Comparison of ENCODE assay signal across 1 cellular context in the genomic region with DNA sequence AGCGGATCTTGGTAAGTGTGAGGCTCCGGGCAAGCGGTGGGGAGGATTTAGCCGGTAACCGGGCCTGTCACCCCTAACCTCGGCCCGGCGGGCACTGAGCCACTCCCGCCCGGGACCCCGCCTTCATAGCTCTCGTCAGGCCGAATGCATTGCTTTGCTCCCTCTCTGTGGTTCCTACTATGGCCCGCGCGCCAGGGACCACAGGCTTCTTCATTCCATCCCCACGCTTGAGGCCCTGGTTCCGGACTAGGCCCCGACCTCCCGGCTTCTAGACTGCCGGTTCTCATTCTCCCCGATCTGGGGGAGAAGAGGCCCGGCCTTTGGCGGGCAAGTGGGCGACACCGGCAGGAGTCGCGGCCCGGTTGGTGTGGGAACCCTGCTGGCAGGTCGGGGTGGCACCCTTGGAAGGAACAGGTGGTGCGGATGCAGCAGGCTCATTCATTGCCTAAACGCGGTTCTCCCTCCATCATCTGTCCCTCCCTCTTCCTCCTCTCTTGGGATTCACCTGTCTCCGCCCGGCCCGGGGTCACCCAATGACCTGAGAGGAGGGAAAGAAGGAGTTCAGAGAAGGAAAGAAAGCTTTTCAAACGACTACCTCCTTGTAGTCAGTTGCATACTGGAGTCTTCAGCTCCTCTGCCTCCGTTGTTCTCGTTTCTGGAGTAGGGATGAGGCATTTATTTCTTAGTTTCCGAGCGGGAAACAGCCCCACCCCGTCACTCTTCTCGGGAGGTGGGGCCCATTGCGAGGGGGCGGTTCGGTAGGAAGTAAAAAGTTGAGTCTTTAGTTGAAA.
TF ChIP-seq lines count a peak whose summit lies in the region.

A gene (minus strand): TSS at position 657 of the 791 bp plus-strand sequence. CDS start 6,679 bp downstream, outside the sequence.

TF ChIP-seq in SK-N-SH, 30 proteins besides CTCF, POLR2A, EP300 and RAD21 (continued from another document):
- TF ChIP-seq, protein P1, sequence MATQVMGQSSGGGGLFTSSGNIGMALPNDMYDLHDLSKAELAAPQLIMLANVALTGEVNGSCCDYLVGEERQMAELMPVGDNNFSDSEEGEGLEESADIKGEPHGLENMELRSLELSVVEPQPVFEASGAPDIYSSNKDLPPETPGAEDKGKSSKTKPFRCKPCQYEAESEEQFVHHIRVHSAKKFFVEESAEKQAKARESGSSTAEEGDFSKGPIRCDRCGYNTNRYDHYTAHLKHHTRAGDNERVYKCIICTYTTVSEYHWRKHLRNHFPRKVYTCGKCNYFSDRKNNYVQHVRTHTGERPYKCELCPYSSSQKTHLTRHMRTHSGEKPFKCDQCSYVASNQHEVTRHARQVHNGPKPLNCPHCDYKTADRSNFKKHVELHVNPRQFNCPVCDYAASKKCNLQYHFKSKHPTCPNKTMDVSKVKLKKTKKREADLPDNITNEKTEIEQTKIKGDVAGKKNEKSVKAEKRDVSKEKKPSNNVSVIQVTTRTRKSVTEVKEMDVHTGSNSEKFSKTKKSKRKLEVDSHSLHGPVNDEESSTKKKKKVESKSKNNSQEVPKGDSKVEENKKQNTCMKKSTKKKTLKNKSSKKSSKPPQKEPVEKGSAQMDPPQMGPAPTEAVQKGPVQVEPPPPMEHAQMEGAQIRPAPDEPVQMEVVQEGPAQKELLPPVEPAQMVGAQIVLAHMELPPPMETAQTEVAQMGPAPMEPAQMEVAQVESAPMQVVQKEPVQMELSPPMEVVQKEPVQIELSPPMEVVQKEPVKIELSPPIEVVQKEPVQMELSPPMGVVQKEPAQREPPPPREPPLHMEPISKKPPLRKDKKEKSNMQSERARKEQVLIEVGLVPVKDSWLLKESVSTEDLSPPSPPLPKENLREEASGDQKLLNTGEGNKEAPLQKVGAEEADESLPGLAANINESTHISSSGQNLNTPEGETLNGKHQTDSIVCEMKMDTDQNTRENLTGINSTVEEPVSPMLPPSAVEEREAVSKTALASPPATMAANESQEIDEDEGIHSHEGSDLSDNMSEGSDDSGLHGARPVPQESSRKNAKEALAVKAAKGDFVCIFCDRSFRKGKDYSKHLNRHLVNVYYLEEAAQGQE (IDR thresholded peaks at IDR 0.05; ENCODE audit: low read depth, low read length) = 0 out of 2 replicates have a peak, but pooled peaks have one; percentile 8
- TF ChIP-seq, protein P2, sequence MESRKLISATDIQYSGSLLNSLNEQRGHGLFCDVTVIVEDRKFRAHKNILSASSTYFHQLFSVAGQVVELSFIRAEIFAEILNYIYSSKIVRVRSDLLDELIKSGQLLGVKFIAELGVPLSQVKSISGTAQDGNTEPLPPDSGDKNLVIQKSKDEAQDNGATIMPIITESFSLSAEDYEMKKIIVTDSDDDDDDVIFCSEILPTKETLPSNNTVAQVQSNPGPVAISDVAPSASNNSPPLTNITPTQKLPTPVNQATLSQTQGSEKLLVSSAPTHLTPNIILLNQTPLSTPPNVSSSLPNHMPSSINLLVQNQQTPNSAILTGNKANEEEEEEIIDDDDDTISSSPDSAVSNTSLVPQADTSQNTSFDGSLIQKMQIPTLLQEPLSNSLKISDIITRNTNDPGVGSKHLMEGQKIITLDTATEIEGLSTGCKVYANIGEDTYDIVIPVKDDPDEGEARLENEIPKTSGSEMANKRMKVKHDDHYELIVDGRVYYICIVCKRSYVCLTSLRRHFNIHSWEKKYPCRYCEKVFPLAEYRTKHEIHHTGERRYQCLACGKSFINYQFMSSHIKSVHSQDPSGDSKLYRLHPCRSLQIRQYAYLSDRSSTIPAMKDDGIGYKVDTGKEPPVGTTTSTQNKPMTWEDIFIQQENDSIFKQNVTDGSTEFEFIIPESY (IDR thresholded peaks at IDR 0.05; ENCODE audit: borderline replicate concordance, low read depth) = no peak
- TF ChIP-seq MEF2A (IDR thresholded peaks at IDR 0.05; ENCODE audit: borderline replicate concordance, low read depth) (no peak), SIN3A (IDR thresholded peaks at IDR 0.05; ENCODE audit: borderline replicate concordance, low read depth, low read length) (peak; percentile 39; the same call in 1 of the 2 replicates), RCOR1 (IDR thresholded peaks at IDR 0.05; ENCODE audit: low read length) (0 out of 2 replicates have a peak, but pooled peaks have one; percentile 24)
- TF ChIP-seq, protein P3, sequence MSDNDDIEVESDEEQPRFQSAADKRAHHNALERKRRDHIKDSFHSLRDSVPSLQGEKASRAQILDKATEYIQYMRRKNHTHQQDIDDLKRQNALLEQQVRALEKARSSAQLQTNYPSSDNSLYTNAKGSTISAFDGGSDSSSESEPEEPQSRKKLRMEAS (IDR thresholded peaks at IDR 0.05; ENCODE audit: low read depth) = peak; percentile 33; the same call in 1 of the 2 replicates
